Comparison of ENCODE assay signal across 30 cellular contexts in the genomic region with DNA sequence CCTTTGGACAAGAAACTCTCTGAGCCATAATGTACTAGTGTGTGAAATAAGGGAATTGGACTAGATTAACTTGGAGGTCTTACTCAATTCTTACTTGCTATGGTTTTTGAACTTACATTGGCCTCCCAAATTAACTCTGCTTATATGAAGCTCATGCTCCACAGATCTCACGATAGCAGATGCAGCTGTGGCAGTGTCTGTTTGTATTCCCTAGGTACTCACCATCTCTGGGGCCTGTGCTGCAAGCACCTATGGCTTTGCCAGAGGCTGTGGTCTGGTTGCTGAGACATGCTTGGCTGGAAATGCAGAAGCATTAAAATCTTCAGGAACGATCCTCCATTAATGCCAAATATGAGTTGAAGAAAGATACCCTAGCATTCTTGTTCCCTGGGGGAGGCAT.
"Had no signal": no experiment of that assay in that cellular context is flagged by ENCODE, and none has a peak within 500 bp of the region (broad histone marks: within the 10 kb centered on the region; RNA-seq: fewer than 3 reads in every experiment).

No MANE protein-coding gene starts in this region.

- H3K27ac ChIP-seq: adrenal gland, ascending aorta, body of pancreas, brain microvascular endothelial cell, breast epithelium, cardiac muscle cell had no signal

- H3K4me1 ChIP-seq: adrenal gland, ascending aorta, body of pancreas, breast epithelium had no signal

- H3K4me3 ChIP-seq: adrenal gland, ascending aorta, body of pancreas, breast epithelium, cardiac muscle cell had no signal

- DNase-seq: activated effector memory CD4-positive, alpha-beta T cell treated with anti-CD3 and anti-CD28 coated beads, Interleukin-2, amount 50 U/mL, for 16 hours; activated effector memory CD4-positive, alpha-beta T cell treated with Interleukin-2 at 50 U/mL for 16 hours; activated gamma-delta T cell; activated gamma-delta T cell treated with Interleukin-2 at 50 U/mL for 16 hours; activated naive CD4-positive, alpha-beta T cell; activated naive CD4-positive, alpha-beta T cell treated with anti-CD3 and anti-CD28 coated beads for 36 hours; activated naive CD4-positive, alpha-beta T cell treated with anti-CD3 and anti-CD28 coated beads, Interleukin-2, amount 10 ng/mL, durations not matched to agents 7 days and 5 days; activated naive CD4-positive, alpha-beta T cell treated with anti-CD3 and anti-CD28 coated beads, Interleukin-2, amount 50 U/mL, for 16 hours; activated naive CD4-positive, alpha-beta T cell treated with Interleukin-2 at 50 U/mL for 16 hours; activated naive CD8-positive, alpha-beta T cell treated with anti-CD3 and anti-CD28 coated beads for 36 hours; activated naive CD8-positive, alpha-beta T cell treated with anti-CD3 and anti-CD28 coated beads, Interleukin-2, amount 10 ng/mL, durations not matched to agents 7 days and 5 days; activated naive CD8-positive, alpha-beta T cell treated with anti-CD3 and anti-CD28 coated beads, Interleukin-2, amount 50 U/mL, for 24 hours; activated T-cell treated with anti-CD3 and anti-CD28 coated beads, Interleukin-2, amount 50 U/mL, for 1 hour; activated T-cell treated with anti-CD3 and anti-CD28 coated beads, Interleukin-2, amount 50 U/mL, for 24 hours; activated T-cell treated with anti-CD3 and anti-CD28 coated beads, Interleukin-2, amount 50 U/mL, for 4 hours; activated T-cell treated with anti-CD3 and anti-CD28 coated beads, Interleukin-2, amount 50 U/mL, for 48 hours; activated T-cell treated with anti-CD3 and anti-CD28 coated beads, Interleukin-2, amount 50 U/mL, for 72 hours; adrenal gland; amniotic stem cell; amygdala; anterior cingulate cortex; aorta; body of pancreas; brain microvascular endothelial cell; caudate nucleus; cerebellar nuclear complex had no signal

- H3K36me3 ChIP-seq: adrenal gland, ascending aorta, brain microvascular endothelial cell, breast epithelium, cardiac muscle cell had no signal

- H3K9me3 ChIP-seq: adrenal gland, ascending aorta, body of pancreas, breast epithelium had no signal

- FAIRE-seq: bronchial epithelial cell had no signal

- H3K27me3 ChIP-seq: adrenal gland, ascending aorta, body of pancreas, brain microvascular endothelial cell, cardiac muscle cell had no signal
